ENCODE assay signal across 30 cellular contexts in genomic region chr2:204036706-204037105, GRCh38.
"Had no signal": no experiment of that assay in that cellular context is flagged by ENCODE, and none has a peak within 500 bp of the region (broad histone marks: within the 10 kb centered on the region; RNA-seq: fewer than 3 reads in every experiment).

No MANE protein-coding gene starts in this region.

- H3K27me3 Mint-ChIP-seq: activated CD4-positive, alpha-beta T cell treated with anti-CD3 and anti-CD28 coated beads for 36 hours; activated naive CD8-positive, alpha-beta T cell treated with anti-CD3 and anti-CD28 coated beads, Interleukin-2, amount 10 ng/mL, durations not matched to agents 7 days and 5 days; activated T-cell treated with anti-CD3 and anti-CD28 coated beads, Interleukin-2, amount 50 U/mL, for 24 hours had no signal

- H3K4me1 ChIP-seq: breast epithelium, colonic mucosa had no signal

- H3K9me3 ChIP-seq: ascending aorta, breast epithelium, colonic mucosa had no signal

- DNase-seq: activated CD4-positive, alpha-beta memory T cell treated with anti-CD3 and anti-CD28 coated beads for 36 hours; activated CD4-positive, alpha-beta T cell treated with anti-CD3 and anti-CD28 coated beads for 36 hours; activated CD4-positive, alpha-beta T cell treated with anti-CD3 and anti-CD28 coated beads, Interleukin-2, amount 10 ng/mL, durations not matched to agents 24 days and 14 days; activated CD4-positive, CD25-positive, alpha-beta regulatory T cell; activated CD4-positive, CD25-positive, alpha-beta regulatory T cell treated with anti-CD3 and anti-CD28 coated beads, Interleukin-2, amount 50 U/mL, for 72 hours; activated CD8-positive, alpha-beta memory T cell treated with anti-CD3 and anti-CD28 coated beads, Interleukin-2, amount 50 U/mL, for 48 hours; activated gamma-delta T cell; activated naive CD4-positive, alpha-beta T cell; activated naive CD4-positive, alpha-beta T cell treated with anti-CD3 and anti-CD28 coated beads, Interleukin-2, amount 10 ng/mL, durations not matched to agents 7 days and 5 days; activated naive CD8-positive, alpha-beta T cell treated with anti-CD3 and anti-CD28 coated beads, Interleukin-2, amount 10 ng/mL, durations not matched to agents 7 days and 5 days; activated T-cell treated with anti-CD3 and anti-CD28 coated beads for 4 hours; activated T-cell treated with anti-CD3 and anti-CD28 coated beads, Interleukin-2, amount 50 U/mL, for 24 hours; activated T-cell treated with anti-CD3 and anti-CD28 coated beads, Interleukin-2, amount 50 U/mL, for 72 hours; central memory CD4-positive, alpha-beta T cell; cerebellar nuclear complex; colonic mucosa; dorsolateral prefrontal cortex; effector memory CD4-positive, alpha-beta T cell; endodermal cell; foreskin fibroblast; head of caudate nucleus; T-helper 2 cell had no signal

- H3K27ac ChIP-seq: ascending aorta, breast epithelium, cardiac muscle cell, colonic mucosa, dorsolateral prefrontal cortex had no signal

- H3K4me3 ChIP-seq: ascending aorta, breast epithelium, cardiac muscle cell, colonic mucosa, dorsolateral prefrontal cortex had no signal

- ATAC-seq: activated CD4-positive, alpha-beta T cell treated with anti-CD3 and anti-CD28 coated beads for 36 hours; activated naive CD4-positive, alpha-beta T cell treated with anti-CD3 and anti-CD28 coated beads, Interleukin-2, amount 50 U/mL, for 72 hours; activated T-cell treated with anti-CD3 and anti-CD28 coated beads, Interleukin-2, amount 50 U/mL, for 72 hours; esophagus mucosa had no signal

- FAIRE-seq: frontal cortex had no signal

- H3K9me3 Mint-ChIP-seq: dendritic cell treated with granulocyte-macrophage colony-stimulating factor and Interleukin-4, amounts not matched to agents 40 ng/mL and 50 ng/mL, for 4 days had no signal

- H3K27me3 ChIP-seq: ascending aorta, breast epithelium, cardiac muscle cell, colonic mucosa had no signal

- H3K4me1 Mint-ChIP-seq: activated CD4-positive, alpha-beta T cell treated with anti-CD3 and anti-CD28 coated beads for 36 hours had no signal

- H3K4me3 Mint-ChIP-seq: activated CD4-positive, alpha-beta memory T cell treated with anti-CD3 and anti-CD28 coated beads for 36 hours; activated CD4-positive, alpha-beta T cell treated with anti-CD3 and anti-CD28 coated beads for 36 hours; activated CD4-positive, alpha-beta T cell treated with anti-CD3 and anti-CD28 coated beads, Interleukin-2, amount 10 ng/mL, durations not matched to agents 24 days and 14 days; activated naive CD4-positive, alpha-beta T cell treated with anti-CD3 and anti-CD28 coated beads, Interleukin-2, amount 10 ng/mL, durations not matched to agents 7 days and 5 days; activated naive CD8-positive, alpha-beta T cell treated with anti-CD3 and anti-CD28 coated beads, Interleukin-2, amount 10 ng/mL, durations not matched to agents 7 days and 5 days; activated T-cell treated with anti-CD3 and anti-CD28 coated beads, Interleukin-2, amount 50 U/mL, for 24 hours; activated T-cell treated with anti-CD3 and anti-CD28 coated beads, Interleukin-2, amount 50 U/mL, for 72 hours; brain; dendritic cell treated with granulocyte-macrophage colony-stimulating factor and Interleukin-4, amounts not matched to agents 40 ng/mL and 50 ng/mL, for 4 days; endodermal cell had no signal

- H3K36me3 Mint-ChIP-seq: activated CD4-positive, alpha-beta memory T cell treated with anti-CD3 and anti-CD28 coated beads for 36 hours; brain had no signal

- H3K27ac Mint-ChIP-seq: activated CD4-positive, alpha-beta memory T cell treated with anti-CD3 and anti-CD28 coated beads for 36 hours; activated CD4-positive, alpha-beta T cell treated with anti-CD3 and anti-CD28 coated beads for 36 hours; activated CD4-positive, alpha-beta T cell treated with anti-CD3 and anti-CD28 coated beads, Interleukin-2, amount 10 ng/mL, durations not matched to agents 24 days and 14 days; activated naive CD4-positive, alpha-beta T cell treated with anti-CD3 and anti-CD28 coated beads, Interleukin-2, amount 10 ng/mL, durations not matched to agents 7 days and 5 days; activated naive CD4-positive, alpha-beta T cell treated with anti-CD3 and anti-CD28 coated beads, Interleukin-2, amount 50 U/mL, for 72 hours; activated naive CD8-positive, alpha-beta T cell treated with anti-CD3 and anti-CD28 coated beads, Interleukin-2, amount 10 ng/mL, durations not matched to agents 7 days and 5 days; activated T-cell treated with anti-CD3 and anti-CD28 coated beads, Interleukin-2, amount 50 U/mL, for 24 hours; activated T-cell treated with anti-CD3 and anti-CD28 coated beads, Interleukin-2, amount 50 U/mL, for 72 hours; brain; dendritic cell treated with granulocyte-macrophage colony-stimulating factor and Interleukin-4, amounts not matched to agents 40 ng/mL and 50 ng/mL, for 4 days; endodermal cell had no signal

- H3K36me3 ChIP-seq: ascending aorta, breast epithelium, cardiac muscle cell, colonic mucosa had no signal
